Comparison of ENCODE assay signal across 18 cellular contexts in genomic region chr1:33221385-33221758, GRCh38. TPM values are rescaled to one million over a fixed set of nuclear protein-coding genes. Genes with fewer than 3 reads are reported as not detected.
DNase-seq lines count a peak whose midpoint lies in the region; FAIRE-seq and TF ChIP-seq lines count a peak whose summit lies in the region.
"Had no signal": no experiment of that assay in that cellular context is flagged by ENCODE, and none has a peak within 500 bp of the region (broad histone marks: within the 10 kb centered on the region; RNA-seq: fewer than 3 reads in every experiment).

No MANE protein-coding gene starts in this region.

- no peak overlapping the region for H3K4ac ChIP-seq in mesenchymal stem cell (ENCODE audit: low read depth in 1 of 2, low read length in 2 of 2)

- TF ChIP-seq CTCF in RWPE1 (conservative IDR thresholded peaks at IDR 0.05; ENCODE audit: low read depth) (no peak), tibial nerve (IDR thresholded peaks at IDR 0.05) (no peak)

- H3K4me2 ChIP-seq in mesenchymal stem cell (ENCODE audit: low read length, poor library complexity, severe bottlenecking) = no peak overlapping the region
- H3K4me2 ChIP-seq: KMS-11 had no signal

- H2AK5ac ChIP-seq in mesenchymal stem cell (ENCODE audit: low read length, severe bottlenecking) = no peak overlapping the region

- H3K23ac ChIP-seq in mesenchymal stem cell (ENCODE audit: low read length in 2 of 2) = no peak overlapping the region

- H3K18ac ChIP-seq in mesenchymal stem cell (ENCODE audit: low read depth in 1 of 2, low read length in 2 of 2) = no peak overlapping the region

- no peaks in the 10 kb centered on the region for H3K79me1 ChIP-seq in mesenchymal stem cell (replicated peaks; ENCODE audit: low read length, poor library complexity, severe bottlenecking)

- H3K27ac ChIP-seq in RWPE1 (peak overlapping the region; percentile 96), esophagus (ENCODE audit: low read depth in 2 of 2, low read length in 1 of 2) (peak overlapping the region; percentile 85), mesenchymal stem cell (ENCODE audit: low read length, poor library complexity, severe bottlenecking) (no peak overlapping the region), tibial nerve (peak overlapping the region in 2 of 4 donors; percentile 8 to 22)
- H3K27ac ChIP-seq in effector memory CD4-positive, alpha-beta T cell (ENCODE audit: insufficient read depth, low read length, poor library complexity, severe bottlenecking) = no peak overlapping the region
- H3K27ac ChIP-seq: KMS-11 had no signal

- TF ChIP-seq EP300 in tibial nerve (IDR thresholded peaks at IDR 0.05) = no peak

- no peak overlapping the region for H4K91ac ChIP-seq in mesenchymal stem cell (ENCODE audit: low read length)

- FAIRE-seq in GM19239 (lab: Jason Lieb, UNC) = no peak

- H4K8ac ChIP-seq in mesenchymal stem cell (ENCODE audit: low read length) = no peak overlapping the region

- no peak for TF ChIP-seq POLR2A in tibial nerve (IDR thresholded peaks at IDR 0.05)

- no peak overlapping the region for H2BK15ac ChIP-seq in mesenchymal stem cell (ENCODE audit: low read depth, poor library complexity, severe bottlenecking)

- CTCF ChIA-PET in RWPE1 (lab: Yijun Ruan, JAX) = interaction anchor here (0.7 kb wide), 1 partner anchor 27 kb away, joined by 3 read pairs; no protein-coding TSS in a partner anchor

- H3K9ac ChIP-seq in mesenchymal stem cell (ENCODE audit: low read length) = no peak overlapping the region
- H3K9ac ChIP-seq: KMS-11 had no signal

- H3K36me3 ChIP-seq in esophagus (ENCODE audit: control insufficient read depth in 2 of 2, insufficient read depth in 2 of 2, low read length in 1 of 2) = no peaks in the 10 kb centered on the region
- H3K36me3 ChIP-seq in mesenchymal stem cell (ENCODE audit: control insufficient read depth in 1 of 2, insufficient read depth in 2 of 2, low read depth in 1 of 2, low read length in 2 of 2) = no peaks in the 10 kb centered on the region
- H3K36me3 ChIP-seq in effector memory CD4-positive, alpha-beta T cell (ENCODE audit: control insufficient read depth, insufficient read depth, low read length) = no peaks in the 10 kb centered on the region
- no peaks in the 10 kb centered on the region for H3K36me3 ChIP-seq in tibial nerve
- H3K36me3 ChIP-seq: BE2C, MG63 had no signal

- H3K14ac ChIP-seq in mesenchymal stem cell (ENCODE audit: low read length in 2 of 2) = no peak overlapping the region

- H2BK12ac ChIP-seq in mesenchymal stem cell (ENCODE audit: low read length in 2 of 2) = no peak overlapping the region

- DNase-seq in RWPE1 (ENCODE audit: low spot score) (no peak), mesenchymal stem cell (peak; percentile 21), tibial nerve (ENCODE audit: low spot score in 2 of 2) (no peak), GM19239 (ENCODE audit: insufficient read length, low spot score) (no peak)
- no peak for DNase-seq in effector memory CD4-positive, alpha-beta T cell
- no peak for DNase-seq in activated CD4-positive, alpha-beta T cell treated with anti-CD3 and anti-CD28 coated beads for 48 hours
- DNase-seq: BE2C; CD4-positive, alpha-beta memory T cell; DND-41; GF-D8; NCI-H1092 treated with DMSO at 0.1 percent for 48 hours; NCI-H1694; NCI-H446 treated with DMSO at 0.1 percent for 48 hours; NCI-H748 treated with DMSO at 0.1 percent for 48 hours; SHP77 treated with DMSO at 0.1 percent for 48 hours had no signal

- no peak overlapping the region for H2BK120ac ChIP-seq in mesenchymal stem cell (ENCODE audit: low read depth, low read length)

- H3K9me3 ChIP-seq in esophagus (ENCODE audit: control insufficient read depth in 2 of 2, insufficient read depth in 1 of 2, low read depth in 1 of 2, low read length in 1 of 2) (no peaks in the 10 kb centered on the region), mesenchymal stem cell (ENCODE audit: control insufficient read depth, low read length) (peaks cover 11% of the 10 kb centered on the region), tibial nerve (peaks cover 0 to 18% (median 0%) of the 10 kb centered on the region in 4 donors)
- peaks cover 4% of the 10 kb centered on the region for H3K9me3 ChIP-seq in effector memory CD4-positive, alpha-beta T cell (ENCODE audit: control insufficient read depth, low read length)
- H3K9me3 ChIP-seq: BE2C had no signal

- 48% methylated on average over 2 of the region's 2 CpGs for WGBS in esophagus, 2 donors
- WGBS in mesenchymal stem cell = 100% methylated on average over 1 of the region's 2 CpGs
- 72 to 75% methylated on average over 2 of the region's 2 CpGs for WGBS in tibial nerve, 2 donors

- H3K4me3 ChIP-seq in esophagus (ENCODE audit: low read depth in 1 of 2, low read length in 2 of 2) = no peak overlapping the region
- no peak overlapping the region for H3K4me3 ChIP-seq in mesenchymal stem cell (ENCODE audit: insufficient read depth in 1 of 2, low read depth in 1 of 2, low read length in 2 of 2)
- no peak overlapping the region for H3K4me3 ChIP-seq in effector memory CD4-positive, alpha-beta T cell (ENCODE audit: insufficient read depth, low read depth, low read length, poor library complexity, severe bottlenecking)
- H3K4me3 ChIP-seq in tibial nerve = no peak overlapping the region
- H3K4me3 ChIP-seq: MG63 had no signal

- H2AFZ ChIP-seq in mesenchymal stem cell (ENCODE audit: low read depth, low read length) = no peak overlapping the region

- H3K27me3 ChIP-seq in esophagus (ENCODE audit: control insufficient read depth in 1 of 2, insufficient read depth in 2 of 2, low read length in 2 of 2) = no peaks in the 10 kb centered on the region
- no peaks in the 10 kb centered on the region for H3K27me3 ChIP-seq in mesenchymal stem cell (ENCODE audit: control insufficient read depth in 1 of 2, insufficient read depth in 1 of 2, low read length in 2 of 2)
- no peaks in the 10 kb centered on the region for H3K27me3 ChIP-seq in effector memory CD4-positive, alpha-beta T cell (replicated peaks; ENCODE audit: control insufficient read depth, insufficient read depth, low read length, poor library complexity, severe bottlenecking)
- H3K27me3 ChIP-seq in tibial nerve = no peaks in the 10 kb centered on the region
- H3K27me3 ChIP-seq: BE2C, MG63 had no signal

- POLR2A ChIA-PET in RWPE1 (lab: Yijun Ruan, JAX; ENCODE audit: low non-redundant PET) = no interaction called here

- H3K4me1 ChIP-seq in esophagus (ENCODE audit: control insufficient read depth in 2 of 2, insufficient read depth in 2 of 2, low read length in 1 of 2) = peaks cover 0 to 19% of the 10 kb centered on the region in 2 donors
- peaks cover 13% of the 10 kb centered on the region for H3K4me1 ChIP-seq in mesenchymal stem cell (ENCODE audit: control insufficient read depth, insufficient read depth, low read depth, low read length)
- no peaks in the 10 kb centered on the region for H3K4me1 ChIP-seq in effector memory CD4-positive, alpha-beta T cell (ENCODE audit: control insufficient read depth, insufficient read depth, low read length, poor library complexity, severe bottlenecking)
- H3K4me1 ChIP-seq in tibial nerve = peaks cover 0 to 16% (median 0%) of the 10 kb centered on the region in 4 donors
- H3K4me1 ChIP-seq: BE2C had no signal

- H2BK5ac ChIP-seq in mesenchymal stem cell (ENCODE audit: low read depth, low read length, poor library complexity, severe bottlenecking) = no peak overlapping the region

RNA-seq across cellular contexts. Expression of gene ZNF362, which starts 34.9 kb away (rescaled TPM):
- polyA plus RNA-seq in esophagus = 10 to 100 TPM in 1 of 2 donors, 1 to 10 TPM in 1; 6.8 to 13.3 TPM
- 28.9 TPM for polyA plus RNA-seq in mesenchymal stem cell (2013, experiment 1 of 2)
- polyA plus RNA-seq in mesenchymal stem cell (2013, experiment 2 of 2) = 28.1 TPM
- total RNA-seq in tibial nerve = 10 to 100 TPM; 14.7 to 21.8 (median 17.3) TPM

RNA-seq across cellular contexts. Expression of gene TRIM62, which starts 39.5 kb away (rescaled TPM):
- polyA plus RNA-seq in esophagus = 1 to 10 TPM; 4.6 to 5.0 TPM
- 10.9 TPM for polyA plus RNA-seq in mesenchymal stem cell (2013, experiment 1 of 2)
- polyA plus RNA-seq in mesenchymal stem cell (2013, experiment 2 of 2) = 10.9 TPM
- total RNA-seq in tibial nerve = 10 to 100 TPM; 11.1 to 14.9 (median 12.2) TPM

Comparison
In these comparisons a context has a peak if more than half of its experiments do, and no peak if none do; other contexts are left out.
1. H3K27ac ChIP-seq: peak in RWPE1 (single experiment) and esophagus (2 of 2); none in mesenchymal stem cell (single experiment) and effector memory CD4-positive, alpha-beta T cell (single experiment).